10 cellular contexts compared by ENCODE assay signal in the genomic region with DNA sequence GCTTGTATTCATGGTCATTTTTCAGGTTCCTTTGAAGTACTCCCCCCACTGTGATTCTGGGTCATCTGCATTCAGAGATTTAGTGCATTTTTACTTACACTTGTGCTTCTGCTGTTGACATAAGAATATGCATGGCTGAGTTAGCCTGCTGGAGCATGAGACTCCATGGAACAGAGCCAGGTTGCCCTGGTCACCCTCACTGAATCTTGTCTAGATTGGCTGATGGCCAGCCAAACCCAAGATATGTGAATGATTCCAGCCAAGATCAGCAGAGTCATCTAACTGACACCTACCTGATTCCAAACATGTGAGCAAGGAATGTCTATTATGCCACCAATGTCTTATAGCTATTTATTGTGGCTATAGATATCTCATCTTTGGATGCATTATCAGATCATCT. TPM values are rescaled to one million over a fixed set of nuclear protein-coding genes. Genes with fewer than 3 reads are reported as not detected.
DNase-seq lines count a peak whose midpoint lies in the region; ATAC-seq, FAIRE-seq and TF ChIP-seq lines count a peak whose summit lies in the region.
"Had no signal": no experiment of that assay in that cellular context is flagged by ENCODE, and none has a peak within 500 bp of the region (broad histone marks: within the 10 kb centered on the region; RNA-seq: fewer than 3 reads in every experiment).

No MANE protein-coding gene starts in this region.

- H3K27ac ChIP-seq in keratinocyte (ENCODE audit: control insufficient read depth, insufficient read depth, low read length), result no peak overlapping the region
- H3K27ac ChIP-seq: C4-2B, KMS-11 had no signal

- H3K4me1 ChIP-seq in keratinocyte (ENCODE audit: control insufficient read depth, extremely low read depth, insufficient read depth, low read length), result no peaks in the 10 kb centered on the region

- peak; percentile 55 for FAIRE-seq in keratinocyte (lab: Jason Lieb, UNC)

- no peak for TF ChIP-seq CTCF in keratinocyte (optimal IDR thresholded peaks at IDR 0.05 in 1 of 3, IDR thresholded peaks at IDR 0.05 in 1 of 3, conservative IDR thresholded peaks at IDR 0.05 in 1 of 3; ENCODE audit: extremely low read depth in 1 of 3, insufficient read depth in 2 of 3, low read length in 3 of 3)

- H3K9ac ChIP-seq in keratinocyte (ENCODE audit: control insufficient read depth, extremely low read depth, insufficient read depth, low read length), result no peak overlapping the region
- H3K9ac ChIP-seq: KMS-11 had no signal

- peaks cover 51% of the 10 kb centered on the region for H3K36me3 ChIP-seq in MG63
- H3K36me3 ChIP-seq in keratinocyte (ENCODE audit: control insufficient read depth in 2 of 2, extremely low read depth in 1 of 2, insufficient read depth in 2 of 2, low read length in 2 of 2), result no peaks in the 10 kb centered on the region

- no peaks in the 10 kb centered on the region for H4K20me1 ChIP-seq in keratinocyte (ENCODE audit: control insufficient read depth, extremely low read depth, insufficient read depth, low read length)

- dilution Hi-C loops in keratinocyte (cut with MboI; ENCODE audit: extremely low pct_ligation_motif_present, low sequenced_read_pairs), result no loop called here

- H3K9me1 ChIP-seq in keratinocyte (ENCODE audit: control insufficient read depth, extremely low read depth, insufficient read depth, low read length), result no peaks in the 10 kb centered on the region

- no peak overlapping the region for H3K4me3 ChIP-seq in MG63
- H3K4me3 ChIP-seq in keratinocyte (ENCODE audit: control insufficient read depth in 2 of 3, extremely low read depth in 1 of 3, insufficient read depth in 2 of 3, low read depth in 1 of 3, low read length in 3 of 3), result no peak overlapping the region

- H2AFZ ChIP-seq in keratinocyte (ENCODE audit: control insufficient read depth, low read length), result no peak overlapping the region

- no peaks in the 10 kb centered on the region for H3K27me3 ChIP-seq in MG63
- H3K27me3 ChIP-seq in keratinocyte (ENCODE audit: control insufficient read depth, extremely low read depth, insufficient read depth, low read length), result no peaks in the 10 kb centered on the region

- H3K79me2 ChIP-seq in keratinocyte (ENCODE audit: control insufficient read depth, insufficient read depth, low read length), result no peaks in the 10 kb centered on the region

- ATAC-seq in GM21381 (IDR thresholded peaks at IDR 0.05; ENCODE audit: unreplicated experiment) (no peak), HG03175 (IDR thresholded peaks at IDR 0.05; ENCODE audit: unreplicated experiment) (no peak)

- DNase-seq in AG08396 (ENCODE audit: low spot score), result peak; percentile 31
- peak; percentile 54 for DNase-seq in MG63
- peak; percentile 49 for DNase-seq in amniotic epithelial cell (ENCODE audit: low read depth)
- no peak for DNase-seq in keratinocyte (ENCODE audit: low read depth, low spot score)
- DNase-seq in activated effector memory CD4-positive, alpha-beta T cell treated with anti-CD3 and anti-CD28 coated beads, Interleukin-2, amount 50 U/mL, for 16 hours, result no peak
- no peak for DNase-seq in dedifferentiated amniotic fluid mesenchymal stem cell (ENCODE audit: extremely low spot score)

- H3K9me3 ChIP-seq in MG63, result peaks cover 3% of the 10 kb centered on the region
- no peaks in the 10 kb centered on the region for H3K9me3 ChIP-seq in keratinocyte (ENCODE audit: control insufficient read depth, low read depth, low read length)

- H3K4me2 ChIP-seq in keratinocyte (ENCODE audit: control insufficient read depth, extremely low read depth, insufficient read depth, low read depth, low read length), result no peak overlapping the region
- H3K4me2 ChIP-seq: KMS-11 had no signal

RNA-seq across cellular contexts. Expression of a gene that starts 25.1 kb away (rescaled TPM):
- 29.3 and 36.2 TPM in 2 replicates for total RNA-seq in MG63 (2014; rRNA removed; shearing (Covaris generic); ENCODE audit: low replicate concordance)
- polyA plus RNA-seq in keratinocyte, result 15.5 to 25.2 TPM (median 16.8 TPM) in 3 replicates
- 1.9 TPM for polyA plus RNA-seq in keratinocyte (2011; ENCODE audit: low read depth)
- polyA plus RNA-seq in keratinocyte (2011; cell fraction: cytosol; rRNA removed), result 11.6 and 26.5 TPM in 2 replicates
- polyA plus RNA-seq in keratinocyte (2011; cell fraction: nucleus; rRNA removed), result 14.8 and 18.8 TPM in 2 replicates
- polyA plus RNA-seq in keratinocyte (2012; ENCODE audit: low replicate concordance), result 17.2 and 17.7 TPM in 2 replicates
- 2.3 to 10.1 TPM (median 6.4 TPM) in 3 replicates for polyA minus RNA-seq in keratinocyte
- 9.8 TPM for polyA minus RNA-seq in keratinocyte (2011; cell fraction: cytosol; rRNA and poly(A)+ RNA removed)
- 7.8 and 16.4 TPM in 2 replicates for polyA minus RNA-seq in keratinocyte (2011; cell fraction: nucleus; rRNA and poly(A)+ RNA removed)

RNA-seq across cellular contexts. Expression of a gene that starts 25.3 kb away (rescaled TPM):
- 0.44 and 2.8 TPM in 2 replicates for total RNA-seq in MG63 (2014; rRNA removed; shearing (Covaris generic); ENCODE audit: low replicate concordance)
- 3.7 to 7.2 TPM (median 7.2 TPM) in 3 replicates for polyA plus RNA-seq in keratinocyte
- 0.80 TPM for polyA plus RNA-seq in keratinocyte (2011; ENCODE audit: low read depth)
- polyA plus RNA-seq in keratinocyte (2011; cell fraction: cytosol; rRNA removed), result 4.7 and 8.0 TPM in 2 replicates
- 3.9 and 4.4 TPM in 2 replicates for polyA plus RNA-seq in keratinocyte (2011; cell fraction: nucleus; rRNA removed)
- 5.0 TPM in 2 replicates for polyA plus RNA-seq in keratinocyte (2012; ENCODE audit: low replicate concordance)
- polyA minus RNA-seq in keratinocyte, result 2.6 to 6.9 TPM in 2 of 3 replicates, not detected in the other
- polyA minus RNA-seq in keratinocyte (2011; cell fraction: cytosol; rRNA and poly(A)+ RNA removed), result 4.6 TPM
- 5.7 and 7.7 TPM in 2 replicates for polyA minus RNA-seq in keratinocyte (2011; cell fraction: nucleus; rRNA and poly(A)+ RNA removed)

Comparison
In these comparisons a context has a peak if more than half of its experiments do, and no peak if none do; other contexts are left out.
1. DNase-seq: peak in AG08396 (single experiment), MG63 (single experiment) and amniotic epithelial cell (single experiment); none in keratinocyte (single experiment), activated effector memory CD4-positive, alpha-beta T cell treated with anti-CD3 and anti-CD28 coated beads, Interleukin-2, amount 50 U/mL, for 16 hours (single experiment) and dedifferentiated amniotic fluid mesenchymal stem cell (single experiment).